9 cellular contexts compared by ENCODE assay signal in the genomic region with DNA sequence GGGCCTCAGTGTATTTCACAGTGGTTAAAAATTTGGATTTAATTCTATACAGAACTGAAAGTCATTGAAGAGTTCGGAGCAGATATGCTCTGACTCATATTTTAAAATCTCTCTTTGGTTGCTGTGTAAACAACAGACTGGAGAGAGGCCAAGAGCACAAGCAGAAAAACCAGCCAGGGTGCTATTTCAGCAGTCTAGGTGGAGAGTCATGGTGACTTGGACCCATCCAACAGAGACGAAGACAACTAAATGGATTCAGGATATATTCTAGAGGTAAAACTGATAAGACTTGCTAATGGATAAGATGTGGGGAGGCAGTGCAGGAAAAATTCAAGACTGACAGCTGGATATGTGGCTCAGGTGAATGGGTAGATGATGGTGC.
A peak's percentile ranks its signal among the peaks of the same experiment; 100 is the strongest.
DNase-seq lines count a peak whose midpoint lies in the region; ATAC-seq and TF ChIP-seq lines count a peak whose summit lies in the region.
"Had no signal": no experiment of that assay in that cellular context is flagged by ENCODE, and none has a peak within 500 bp of the region (broad histone marks: within the 10 kb centered on the region; RNA-seq: fewer than 3 reads in every experiment).

No MANE protein-coding gene starts in this region.

- TF ChIP-seq EP300 in upper lobe of left lung (IDR thresholded peaks at IDR 0.05), result peak in 1 of 4 donors; percentile 54

- TF ChIP-seq POLR2A in upper lobe of left lung (IDR thresholded peaks at IDR 0.05), result no peak

- intact Hi-C loops in OCI-LY7 (cut with micrococcal nuclease; ENCODE audit: unreplicated experiment), result no loop called here

- H3K4me3 ChIP-seq in RWPE2 (ENCODE audit: severe bottlenecking) (no peak overlapping the region), upper lobe of left lung (no peak overlapping the region), OCI-LY7 (ENCODE audit: low read depth, low read length, poor library complexity, severe bottlenecking) (no peak overlapping the region)

- TF ChIP-seq CTCF in RWPE2 (IDR thresholded peaks at IDR 0.05; ENCODE audit: poor library complexity, severe bottlenecking), result no peak
- TF ChIP-seq CTCF in upper lobe of left lung (IDR thresholded peaks at IDR 0.05), result no peak
- TF ChIP-seq CTCF in OCI-LY7 (conservative IDR thresholded peaks at IDR 0.05; ENCODE audit: low read length), result no peak

- no peak overlapping the region for H2AFZ ChIP-seq in OCI-LY7 (ENCODE audit: low read length)

- H3K4me1 ChIP-seq in RWPE2 (ENCODE audit: insufficient read depth, poor library complexity, severe bottlenecking) (peaks cover 74% of the 10 kb centered on the region), upper lobe of left lung (peaks cover 4 to 28% (median 18%) of the 10 kb centered on the region in 4 donors), OCI-LY7 (ENCODE audit: insufficient read depth, low read length, poor library complexity, severe bottlenecking) (no peaks in the 10 kb centered on the region)

- peaks cover 4% of the 10 kb centered on the region; the same call in 1 of the 2 replicates for H3K36me3 ChIP-seq in RWPE2 (ENCODE audit: low read depth)
- H3K36me3 ChIP-seq in upper lobe of left lung, result peaks cover 0 to 3% (median 0%) of the 10 kb centered on the region in 4 donors
- H3K36me3 ChIP-seq in OCI-LY7 (ENCODE audit: insufficient read depth, low read length), result no peaks in the 10 kb centered on the region

- ATAC-seq in RWPE2 (ENCODE audit: low read depth) (peak; percentile 84), upper lobe of left lung (ENCODE audit: low FRiP score in 2 of 2) (peak; percentile 77 to 86), HG03460 (IDR thresholded peaks at IDR 0.05; ENCODE audit: unreplicated experiment) (no peak), HG03045 (IDR thresholded peaks at IDR 0.05; ENCODE audit: unreplicated experiment) (no peak)
- ATAC-seq: activated CD8-positive, alpha-beta T cell treated with anti-CD3 and anti-CD28 coated beads, Interleukin-2, amount 10 ng/mL, durations not matched to agents 7 days and 5 days had no signal

- POLR2A ChIA-PET in OCI-LY7 (lab: Charles Lee), result no interaction called here

- H3K79me2 ChIP-seq in OCI-LY7 (ENCODE audit: insufficient read depth, low read depth, low read length), result no peaks in the 10 kb centered on the region

- no peaks in the 10 kb centered on the region for H3K9me2 ChIP-seq in OCI-LY7 (ENCODE audit: insufficient read depth, low read length)

- H3K27ac ChIP-seq in RWPE2 (ENCODE audit: poor library complexity, severe bottlenecking), result peak overlapping the region; percentile 71
- H3K27ac ChIP-seq in upper lobe of left lung, result peak overlapping the region in 2 of 4 donors; percentile 44 to 48
- no peak overlapping the region for H3K27ac ChIP-seq in OCI-LY7 (ENCODE audit: low read depth, low read length, poor library complexity, severe bottlenecking)

- CTCF ChIA-PET in OCI-LY7 (lab: Charles Lee; ENCODE audit: unreplicated experiment), result no interaction called here

- DNase-seq in NCI-H2171 treated with DMSO at 0.1 percent for 48 hours (lab: John Stamatoyannopoulos, UW), result peak; percentile 19
- no peak for DNase-seq in NCI-H2171 (lab: John Stamatoyannopoulos, UW)
- DNase-seq in RWPE2 (ENCODE audit: low spot score), result peak; percentile 75
- DNase-seq in glomerular visceral epithelial cell (ENCODE audit: extremely low spot score), result peak; percentile 85
- DNase-seq in upper lobe of left lung, result peak in 1 of 2 donors; percentile 39
- no peak for DNase-seq in OCI-LY7 (ENCODE audit: low spot score)
- DNase-seq: activated CD8-positive, alpha-beta T cell treated with anti-CD3 and anti-CD28 coated beads, Interleukin-2, amount 10 ng/mL, durations not matched to agents 7 days and 5 days had no signal

- no peak overlapping the region for H3K4me2 ChIP-seq in OCI-LY7 (ENCODE audit: low read length)

- H3K27me3 ChIP-seq in RWPE2 (ENCODE audit: insufficient read depth, poor library complexity, severe bottlenecking) (no peaks in the 10 kb centered on the region), upper lobe of left lung (no peaks in the 10 kb centered on the region)

- no peaks in the 10 kb centered on the region for H3K9me3 ChIP-seq in RWPE2 (ENCODE audit: severe bottlenecking)
- no peaks in the 10 kb centered on the region for H3K9me3 ChIP-seq in upper lobe of left lung
- H3K9me3 ChIP-seq in OCI-LY7 (ENCODE audit: low read length), result no peaks in the 10 kb centered on the region

- H4K20me1 ChIP-seq in OCI-LY7 (ENCODE audit: insufficient read depth, low read length), result no peaks in the 10 kb centered on the region

- 41 to 50% methylated on average over 2 of the region's 2 CpGs for WGBS in upper lobe of left lung, 2 donors

- no TSS peak for BruUV-seq in OCI-LY7 (replicated peaks; lab: Mats Ljungman, UMichigan)

Comparison
In these comparisons a context has a peak if more than half of its experiments do, and no peak if none do; other contexts are left out.
1. DNase-seq: peak in NCI-H2171 treated with DMSO at 0.1 percent for 48 hours (single experiment), RWPE2 (single experiment) and glomerular visceral epithelial cell (single experiment); none in NCI-H2171 (single experiment) and OCI-LY7 (single experiment).
2. ATAC-seq: peak in RWPE2 (single experiment) and upper lobe of left lung (2 of 2); none in HG03460 (single experiment) and HG03045 (single experiment).